In genomic region chr4:146175541-146176453, GRCh38 we compare ENCODE assay signal across 1 cellular context.
TF ChIP-seq lines count a peak whose summit lies in the region.

TSS of gene LSM6 (plus strand) at chr4:146175718. CDS start at chr4:146182922, 7,204 bp downstream.

TF ChIP-seq in K562, 482 proteins besides CTCF, POLR2A, EP300 and RAD21 (continued from another document and continues in another):
- no peak for TF ChIP-seq DEAF1 (CRISPR knock-in tag; IDR thresholded peaks at IDR 0.05)
- no peak for TF ChIP-seq ZFPM2 (CRISPR knock-in tag; IDR thresholded peaks at IDR 0.05)
- no peak for TF ChIP-seq PML (IDR thresholded peaks at IDR 0.05; ENCODE audit: low read length)
- TF ChIP-seq PKNOX1 (IDR thresholded peaks at IDR 0.05) = no peak
- no peak for TF ChIP-seq ZNF586 (CRISPR knock-in tag; conservative IDR thresholded peaks at IDR 0.05)
- no peak for TF ChIP-seq ZC3H11A (IDR thresholded peaks at IDR 0.05; ENCODE audit: low read depth, low read length)
- TF ChIP-seq ADNP (tag; IDR thresholded peaks at IDR 0.05) = no peak
- TF ChIP-seq ZNF445 (CRISPR knock-in tag; IDR thresholded peaks at IDR 0.05; ENCODE audit: low read depth) = no peak
- no peak for TF ChIP-seq ZFP1 (CRISPR knock-in tag; IDR thresholded peaks at IDR 0.05)
- no peak for TF ChIP-seq ERF (CRISPR knock-in tag; IDR thresholded peaks at IDR 0.05)
- no peak for TF ChIP-seq HDAC3 (IDR thresholded peaks at IDR 0.05; ENCODE audit: borderline replicate concordance, partially characterized antibody)
- TF ChIP-seq HCFC1 (IDR thresholded peaks at IDR 0.05; ENCODE audit: low read depth, low read length) = peak; percentile 37; the same call in 1 of the 2 replicates
- no peak for TF ChIP-seq MCM5 (IDR thresholded peaks at IDR 0.05; ENCODE audit: low read depth)
- TF ChIP-seq CUX1 (CRISPR knock-in tag; IDR thresholded peaks at IDR 0.05) = no peak
- TF ChIP-seq MAFK (IDR thresholded peaks at IDR 0.05; ENCODE audit: low read length) = no peak
- TF ChIP-seq HMGN3 (IDR thresholded peaks at IDR 0.05; ENCODE audit: borderline replicate concordance, extremely low read depth, insufficient read length, low read depth, low read length) = peak; percentile 67
- TF ChIP-seq RBM34 (IDR thresholded peaks at IDR 0.05; ENCODE audit: borderline replicate concordance, insufficient read depth, low read length) = no peak
- no peak for TF ChIP-seq SMC3 (conservative IDR thresholded peaks at IDR 0.05; ENCODE audit: insufficient read depth, low read depth, low read length)
- TF ChIP-seq ZNF561 (CRISPR knock-in tag; conservative IDR thresholded peaks at IDR 0.05) = no peak
- TF ChIP-seq ZNF57 (CRISPR knock-in tag; IDR thresholded peaks at IDR 0.05) = no peak
- peak; percentile 61 for TF ChIP-seq MYC (IDR thresholded peaks at IDR 0.05; ENCODE audit: low read depth, low read length)
- no peak for TF ChIP-seq MYC (CRISPR knock-in tag; IDR thresholded peaks at IDR 0.05; ENCODE audit: borderline replicate concordance, low read depth)
- no peak for TF ChIP-seq MGA (IDR thresholded peaks at IDR 0.05)
- TF ChIP-seq C11orf30 (IDR thresholded peaks at IDR 0.05; ENCODE audit: low read depth) = peak; percentile 64
- TF ChIP-seq ETV1 (tag; conservative IDR thresholded peaks at IDR 0.05; ENCODE audit: low read depth) = no peak
- 0 out of 2 replicates have a peak, but pooled peaks have one; percentile 1 for TF ChIP-seq ZSCAN29 (IDR thresholded peaks at IDR 0.05)
- TF ChIP-seq CTBP1 (IDR thresholded peaks at IDR 0.05; ENCODE audit: borderline replicate concordance) = peak; percentile 36; the same call in 1 of the 2 replicates
- TF ChIP-seq MXD1 (CRISPR knock-in tag; IDR thresholded peaks at IDR 0.05; ENCODE audit: borderline replicate concordance, poor library complexity, severe bottlenecking) = no peak
- peak; percentile 59; the same call in 1 of the 2 replicates for TF ChIP-seq SIN3B (IDR thresholded peaks at IDR 0.05; ENCODE audit: low read depth)
- TF ChIP-seq RBM25 (IDR thresholded peaks at IDR 0.05; ENCODE audit: low read depth, low read length, severe bottlenecking) = peak; percentile 33
- TF ChIP-seq ZNF830 (CRISPR knock-in tag; IDR thresholded peaks at IDR 0.05) = no peak
- no peak for TF ChIP-seq ZNF778 (CRISPR knock-in tag; IDR thresholded peaks at IDR 0.05)
- TF ChIP-seq TEAD4 (IDR thresholded peaks at IDR 0.05; ENCODE audit: low read length) = no peak
- no peak for TF ChIP-seq TEAD4 (CRISPR knock-in tag; IDR thresholded peaks at IDR 0.05; ENCODE audit: borderline replicate concordance)
